8 cellular contexts compared by ENCODE assay signal in the genomic region with DNA sequence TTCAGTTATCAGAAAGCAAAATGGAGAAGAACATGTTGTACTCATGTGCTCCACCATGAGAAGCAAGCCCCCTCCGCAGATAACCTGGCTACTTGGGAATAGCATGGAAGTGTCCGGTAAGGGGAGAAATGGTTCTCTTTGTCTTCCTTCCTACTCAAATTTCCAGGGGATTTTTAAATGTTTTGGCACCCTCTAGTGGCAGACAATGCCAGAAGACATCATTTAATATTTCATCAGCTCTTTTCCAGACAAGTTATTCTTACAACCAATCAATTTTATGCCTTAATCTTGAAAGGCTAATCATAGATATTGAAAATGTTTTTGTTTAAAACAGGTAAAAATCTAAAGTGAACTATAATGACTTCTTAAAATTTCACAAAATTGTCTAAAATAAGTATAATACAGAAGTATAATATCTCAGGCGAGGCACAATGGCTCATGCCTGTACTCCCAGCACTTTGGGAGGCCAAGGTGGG. TPM values are rescaled to one million over a fixed set of nuclear protein-coding genes. Genes with fewer than 3 reads are reported as not detected.
DNase-seq lines count a peak whose midpoint lies in the region; ATAC-seq, FAIRE-seq and TF ChIP-seq lines count a peak whose summit lies in the region.

No MANE protein-coding gene starts in this region.

- 37 to 40% methylated on average over 3 of the region's 3 CpGs for WGBS in transverse colon (ENCODE audit: low coverage in 1 of 2), 2 donors

- no peaks in the 10 kb centered on the region for H3K9me3 ChIP-seq in transverse colon

- no peaks in the 10 kb centered on the region for H3K4me1 ChIP-seq in transverse colon

- in situ Hi-C loops in transverse colon (cut with MboI; ENCODE audit: low pct_ligation_motif_present in 1 of 4, low pct_unique_long_range_greater_than_20kb in 1 of 4, low sequenced_read_pairs in 3 of 4): loop anchor here in 3 of 4 donors (5.0 to 25.0 kb wide), 4 partner anchors 57 to 217 kb away; no protein-coding TSS in a partner anchor

- H3K4me3 ChIP-seq in cardiac fibroblast (replicated peaks in 1 of 2; ENCODE audit: low read depth in 2 of 2, low read length in 2 of 2) (no peak overlapping the region), transverse colon (no peak overlapping the region)

- H3K36me3 ChIP-seq in transverse colon: no peaks in the 10 kb centered on the region

- no peaks in the 10 kb centered on the region for H3K27me3 ChIP-seq in transverse colon

- intact Hi-C loops in transverse colon (cut with DNase I; ENCODE audit: low total_unique reads): no loop called here

- no peak for ATAC-seq in GM21515 (IDR thresholded peaks at IDR 0.05; ENCODE audit: unreplicated experiment)

- TF ChIP-seq CTCF in cardiac fibroblast (IDR thresholded peaks at IDR 0.05; ENCODE audit: low read depth, low read length) (peak; percentile 52), transverse colon (IDR thresholded peaks at IDR 0.05) (peak; percentile 65 to 72 (median 69))

- no peak for TF ChIP-seq EP300 in transverse colon (IDR thresholded peaks at IDR 0.05; ENCODE audit: low read depth)

- peak; percentile 97 for FAIRE-seq in A204.1 (lab: Jason Lieb, UNC)

- DNase-seq in GDM1 (lab: John Stamatoyannopoulos, UW): peak; percentile 18
- DNase-seq in NCI-H1417 treated with DMSO at 0.1 percent for 48 hours (lab: John Stamatoyannopoulos, UW): peak; percentile 18
- DNase-seq in SKM-1 treated with dmso at 0.1 percent for 144 hours (lab: John Stamatoyannopoulos, UW; ENCODE audit: unreplicated experiment): peak; percentile 76
- DNase-seq in cardiac fibroblast (ENCODE audit: low read depth in 2 of 2): peak; percentile 87 to 90
- peak; percentile 91 for DNase-seq in left kidney (ENCODE audit: low read depth, low spot score)
- peak; percentile 31 for DNase-seq in transverse colon

- no peak for TF ChIP-seq POLR2A in transverse colon (IDR thresholded peaks at IDR 0.05)

- H3K27ac ChIP-seq in transverse colon: no peak overlapping the region

RNA-seq across cellular contexts. Expression of a gene that starts 15.7 kb away (rescaled TPM):
- 1 to 10 TPM in 1 of 4 donors, under 1 TPM in 1, not detected in 2; 0.41 to 1.7 TPM for total RNA-seq in transverse colon

RNA-seq across cellular contexts. Expression of a gene that starts 28.6 kb away (rescaled TPM):
- 1 to 10 TPM in 3 of 4 donors, not detected in 1; 2.0 to 5.2 (median 4.4) TPM for total RNA-seq in transverse colon

Comparison
In these comparisons a context has a peak if more than half of its experiments do, and no peak if none do; other contexts are left out.
1. DNase-seq: peak in every context shown above with its lines; median percentile 91 in left kidney; 88 in cardiac fibroblast; 76 in SKM-1 treated with dmso at 0.1 percent for 144 hours; 31 in transverse colon; 18 in GDM1; 18 in NCI-H1417 treated with DMSO at 0.1 percent for 48 hours.